1 cellular context compared by ENCODE assay signal in the genomic region with DNA sequence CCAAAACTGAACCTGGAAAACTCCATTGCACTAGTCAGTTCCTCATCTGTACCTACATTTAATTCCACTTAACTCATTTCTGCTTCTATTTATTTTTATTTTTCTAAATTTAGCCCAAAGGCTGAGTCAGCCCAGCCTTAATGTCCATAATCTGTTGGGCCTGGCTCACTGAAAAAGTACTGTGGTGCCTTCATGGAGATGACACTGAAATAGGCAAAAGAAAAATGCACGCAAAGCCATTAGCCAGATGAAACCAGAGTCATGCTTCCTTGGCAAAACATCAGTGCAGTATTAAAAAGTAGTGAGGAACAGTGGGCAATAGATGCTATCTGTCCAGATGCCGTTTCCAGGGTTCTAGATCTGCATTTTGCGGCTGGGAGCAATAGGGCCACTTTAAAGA.
TF ChIP-seq lines count a peak whose summit lies in the region.

No MANE protein-coding gene starts in this region.

TF ChIP-seq in WTC11, 78 proteins besides CTCF, POLR2A, EP300 and RAD21:
- TF ChIP-seq, protein P1, sequence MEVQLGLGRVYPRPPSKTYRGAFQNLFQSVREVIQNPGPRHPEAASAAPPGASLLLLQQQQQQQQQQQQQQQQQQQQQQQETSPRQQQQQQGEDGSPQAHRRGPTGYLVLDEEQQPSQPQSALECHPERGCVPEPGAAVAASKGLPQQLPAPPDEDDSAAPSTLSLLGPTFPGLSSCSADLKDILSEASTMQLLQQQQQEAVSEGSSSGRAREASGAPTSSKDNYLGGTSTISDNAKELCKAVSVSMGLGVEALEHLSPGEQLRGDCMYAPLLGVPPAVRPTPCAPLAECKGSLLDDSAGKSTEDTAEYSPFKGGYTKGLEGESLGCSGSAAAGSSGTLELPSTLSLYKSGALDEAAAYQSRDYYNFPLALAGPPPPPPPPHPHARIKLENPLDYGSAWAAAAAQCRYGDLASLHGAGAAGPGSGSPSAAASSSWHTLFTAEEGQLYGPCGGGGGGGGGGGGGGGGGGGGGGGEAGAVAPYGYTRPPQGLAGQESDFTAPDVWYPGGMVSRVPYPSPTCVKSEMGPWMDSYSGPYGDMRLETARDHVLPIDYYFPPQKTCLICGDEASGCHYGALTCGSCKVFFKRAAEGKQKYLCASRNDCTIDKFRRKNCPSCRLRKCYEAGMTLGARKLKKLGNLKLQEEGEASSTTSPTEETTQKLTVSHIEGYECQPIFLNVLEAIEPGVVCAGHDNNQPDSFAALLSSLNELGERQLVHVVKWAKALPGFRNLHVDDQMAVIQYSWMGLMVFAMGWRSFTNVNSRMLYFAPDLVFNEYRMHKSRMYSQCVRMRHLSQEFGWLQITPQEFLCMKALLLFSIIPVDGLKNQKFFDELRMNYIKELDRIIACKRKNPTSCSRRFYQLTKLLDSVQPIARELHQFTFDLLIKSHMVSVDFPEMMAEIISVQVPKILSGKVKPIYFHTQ (CRISPR knock-in tag; IDR thresholded peaks at IDR 0.05) = no peak
- TF ChIP-seq, protein P2, sequence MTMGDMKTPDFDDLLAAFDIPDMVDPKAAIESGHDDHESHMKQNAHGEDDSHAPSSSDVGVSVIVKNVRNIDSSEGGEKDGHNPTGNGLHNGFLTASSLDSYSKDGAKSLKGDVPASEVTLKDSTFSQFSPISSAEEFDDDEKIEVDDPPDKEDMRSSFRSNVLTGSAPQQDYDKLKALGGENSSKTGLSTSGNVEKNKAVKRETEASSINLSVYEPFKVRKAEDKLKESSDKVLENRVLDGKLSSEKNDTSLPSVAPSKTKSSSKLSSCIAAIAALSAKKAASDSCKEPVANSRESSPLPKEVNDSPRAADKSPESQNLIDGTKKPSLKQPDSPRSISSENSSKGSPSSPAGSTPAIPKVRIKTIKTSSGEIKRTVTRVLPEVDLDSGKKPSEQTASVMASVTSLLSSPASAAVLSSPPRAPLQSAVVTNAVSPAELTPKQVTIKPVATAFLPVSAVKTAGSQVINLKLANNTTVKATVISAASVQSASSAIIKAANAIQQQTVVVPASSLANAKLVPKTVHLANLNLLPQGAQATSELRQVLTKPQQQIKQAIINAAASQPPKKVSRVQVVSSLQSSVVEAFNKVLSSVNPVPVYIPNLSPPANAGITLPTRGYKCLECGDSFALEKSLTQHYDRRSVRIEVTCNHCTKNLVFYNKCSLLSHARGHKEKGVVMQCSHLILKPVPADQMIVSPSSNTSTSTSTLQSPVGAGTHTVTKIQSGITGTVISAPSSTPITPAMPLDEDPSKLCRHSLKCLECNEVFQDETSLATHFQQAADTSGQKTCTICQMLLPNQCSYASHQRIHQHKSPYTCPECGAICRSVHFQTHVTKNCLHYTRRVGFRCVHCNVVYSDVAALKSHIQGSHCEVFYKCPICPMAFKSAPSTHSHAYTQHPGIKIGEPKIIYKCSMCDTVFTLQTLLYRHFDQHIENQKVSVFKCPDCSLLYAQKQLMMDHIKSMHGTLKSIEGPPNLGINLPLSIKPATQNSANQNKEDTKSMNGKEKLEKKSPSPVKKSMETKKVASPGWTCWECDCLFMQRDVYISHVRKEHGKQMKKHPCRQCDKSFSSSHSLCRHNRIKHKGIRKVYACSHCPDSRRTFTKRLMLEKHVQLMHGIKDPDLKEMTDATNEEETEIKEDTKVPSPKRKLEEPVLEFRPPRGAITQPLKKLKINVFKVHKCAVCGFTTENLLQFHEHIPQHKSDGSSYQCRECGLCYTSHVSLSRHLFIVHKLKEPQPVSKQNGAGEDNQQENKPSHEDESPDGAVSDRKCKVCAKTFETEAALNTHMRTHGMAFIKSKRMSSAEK (CRISPR knock-in tag; IDR thresholded peaks at IDR 0.05; ENCODE audit: borderline replicate concordance) = no peak
- TF ChIP-seq EMX1 (CRISPR knock-in tag; IDR thresholded peaks at IDR 0.05) = no peak
- TF ChIP-seq OVOL2 (CRISPR knock-in tag; IDR thresholded peaks at IDR 0.05; ENCODE audit: borderline replicate concordance) = no peak
- TF ChIP-seq, protein P3, sequence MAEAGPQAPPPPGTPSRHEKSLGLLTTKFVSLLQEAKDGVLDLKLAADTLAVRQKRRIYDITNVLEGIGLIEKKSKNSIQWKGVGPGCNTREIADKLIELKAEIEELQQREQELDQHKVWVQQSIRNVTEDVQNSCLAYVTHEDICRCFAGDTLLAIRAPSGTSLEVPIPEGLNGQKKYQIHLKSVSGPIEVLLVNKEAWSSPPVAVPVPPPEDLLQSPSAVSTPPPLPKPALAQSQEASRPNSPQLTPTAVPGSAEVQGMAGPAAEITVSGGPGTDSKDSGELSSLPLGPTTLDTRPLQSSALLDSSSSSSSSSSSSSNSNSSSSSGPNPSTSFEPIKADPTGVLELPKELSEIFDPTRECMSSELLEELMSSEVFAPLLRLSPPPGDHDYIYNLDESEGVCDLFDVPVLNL (CRISPR knock-in tag; IDR thresholded peaks at IDR 0.05; ENCODE audit: borderline replicate concordance, low read depth) = no peak
- TF ChIP-seq ZNF396 (CRISPR knock-in tag; IDR thresholded peaks at IDR 0.05; ENCODE audit: borderline replicate concordance) = no peak
- TF ChIP-seq NFE2L1 (CRISPR knock-in tag; IDR thresholded peaks at IDR 0.05) = no peak
- TF ChIP-seq NFATC4 (CRISPR knock-in tag; IDR thresholded peaks at IDR 0.05) = no peak
- TF ChIP-seq SP1 (CRISPR knock-in tag; conservative IDR thresholded peaks at IDR 0.05) = no peak
- no peak for TF ChIP-seq ZNF219 (CRISPR knock-in tag; IDR thresholded peaks at IDR 0.05; ENCODE audit: borderline replicate concordance)
- no peak for TF ChIP-seq CREM (CRISPR knock-in tag; IDR thresholded peaks at IDR 0.05)
- TF ChIP-seq, protein P4, sequence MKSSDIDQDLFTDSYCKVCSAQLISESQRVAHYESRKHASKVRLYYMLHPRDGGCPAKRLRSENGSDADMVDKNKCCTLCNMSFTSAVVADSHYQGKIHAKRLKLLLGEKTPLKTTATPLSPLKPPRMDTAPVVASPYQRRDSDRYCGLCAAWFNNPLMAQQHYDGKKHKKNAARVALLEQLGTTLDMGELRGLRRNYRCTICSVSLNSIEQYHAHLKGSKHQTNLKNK (CRISPR knock-in tag; IDR thresholded peaks at IDR 0.05) = no peak
- TF ChIP-seq, protein P5, sequence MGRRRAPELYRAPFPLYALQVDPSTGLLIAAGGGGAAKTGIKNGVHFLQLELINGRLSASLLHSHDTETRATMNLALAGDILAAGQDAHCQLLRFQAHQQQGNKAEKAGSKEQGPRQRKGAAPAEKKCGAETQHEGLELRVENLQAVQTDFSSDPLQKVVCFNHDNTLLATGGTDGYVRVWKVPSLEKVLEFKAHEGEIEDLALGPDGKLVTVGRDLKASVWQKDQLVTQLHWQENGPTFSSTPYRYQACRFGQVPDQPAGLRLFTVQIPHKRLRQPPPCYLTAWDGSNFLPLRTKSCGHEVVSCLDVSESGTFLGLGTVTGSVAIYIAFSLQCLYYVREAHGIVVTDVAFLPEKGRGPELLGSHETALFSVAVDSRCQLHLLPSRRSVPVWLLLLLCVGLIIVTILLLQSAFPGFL (CRISPR knock-in tag; IDR thresholded peaks at IDR 0.05; ENCODE audit: borderline replicate concordance) = no peak
- no peak for TF ChIP-seq SOX15 (CRISPR knock-in tag; IDR thresholded peaks at IDR 0.05)
